ENCODE assay signal across 8 cellular contexts in the genomic region with DNA sequence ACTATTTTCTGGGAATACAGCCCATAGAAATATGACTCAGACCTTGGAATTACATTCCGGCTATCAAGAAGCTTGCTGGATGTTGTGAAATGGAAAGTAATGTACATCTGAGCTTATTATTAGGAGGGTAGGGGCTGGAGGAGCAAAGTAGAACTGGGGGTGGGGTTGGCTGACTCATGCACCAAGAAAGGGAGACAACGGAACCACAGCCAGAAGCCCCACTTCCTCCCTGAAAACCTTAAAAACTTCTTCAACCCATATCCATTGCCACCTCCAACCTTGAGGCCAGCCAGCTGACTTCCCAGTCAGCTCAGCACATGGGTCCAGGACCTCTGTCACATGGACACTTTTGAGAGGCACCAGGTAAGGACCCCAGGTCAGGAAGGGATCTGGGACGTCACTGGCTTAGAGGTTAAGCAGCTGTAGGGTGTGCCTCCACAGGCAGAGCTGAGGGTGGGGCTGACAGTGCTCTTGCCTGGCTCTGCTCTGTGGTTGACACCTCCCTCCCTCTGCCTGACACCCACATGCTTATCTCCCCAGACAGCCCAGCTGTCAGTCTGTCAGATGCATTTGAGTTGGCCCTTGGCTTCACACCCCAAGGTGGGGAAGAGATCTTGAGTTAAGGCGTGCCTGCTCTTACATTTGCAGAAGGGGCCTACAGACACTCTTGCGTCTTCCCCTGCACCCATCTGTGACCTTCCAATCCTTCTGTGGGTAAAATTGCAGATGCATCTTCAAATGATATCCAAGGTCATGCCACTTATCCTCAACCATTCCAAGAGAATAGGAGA. TPM values are rescaled to one million over a fixed set of nuclear protein-coding genes. Genes with fewer than 3 reads are reported as not detected.
A peak's percentile ranks its signal among the peaks of the same experiment; 100 is the strongest.
DNase-seq lines count a peak whose midpoint lies in the region; ATAC-seq and TF ChIP-seq lines count a peak whose summit lies in the region.

No MANE protein-coding gene starts in this region.

- H3K9me2 ChIP-seq in GM23338 (ENCODE audit: insufficient read depth): no peaks in the 10 kb centered on the region

- no peaks in the 10 kb centered on the region for H3F3A ChIP-seq in GM23338 (replicated peaks; ENCODE audit: low read depth)

- H3K4me1 ChIP-seq in right atrium auricular region (peaks cover 0 to 5% of the 10 kb centered on the region in 2 donors), skeletal muscle satellite cell (ENCODE audit: control insufficient read depth, insufficient read depth, low read length) (peaks cover 18% of the 10 kb centered on the region), GM23338 (ENCODE audit: insufficient read depth) (peaks cover 10% of the 10 kb centered on the region; the same call in 1 of the 2 replicates)

- peak overlapping the region; percentile 86 to 96 for H3K27ac Mint-ChIP-seq in effector memory CD8-positive, alpha-beta T cell
- H3K27ac Mint-ChIP-seq in GM23338: no peak overlapping the region

- H2AFZ ChIP-seq in GM23338: no peak overlapping the region

- no peak overlapping the region for H3K9ac ChIP-seq in skeletal muscle satellite cell (ENCODE audit: low read depth, low read length)

- H3K27me3 ChIP-seq in right atrium auricular region (no peaks in the 10 kb centered on the region), skeletal muscle satellite cell (ENCODE audit: control insufficient read depth, insufficient read depth, low read length) (peaks cover 11% of the 10 kb centered on the region), GM23338 (ENCODE audit: insufficient read depth) (no peaks in the 10 kb centered on the region)

- H3K4me2 ChIP-seq in skeletal muscle satellite cell (ENCODE audit: low read length) (peak overlapping the region; percentile 69), GM23338 (no peak overlapping the region)

- H3K79me2 ChIP-seq in GM23338 (replicated peaks; ENCODE audit: insufficient read depth): no peaks in the 10 kb centered on the region

- intact Hi-C loops in Right ventricle myocardium superior (cut with DNase I): no loop called here

- no peaks in the 10 kb centered on the region for H3K9me3 Mint-ChIP-seq in effector memory CD8-positive, alpha-beta T cell
- H3K9me3 Mint-ChIP-seq in GM23338: no peaks in the 10 kb centered on the region

- H3K9me3 ChIP-seq in right atrium auricular region (no peaks in the 10 kb centered on the region), skeletal muscle satellite cell (replicated peaks; ENCODE audit: low read length) (no peaks in the 10 kb centered on the region)

- DNase-seq in Right ventricle myocardium superior: no peak
- DNase-seq in right atrium auricular region (ENCODE audit: low spot score): no peak
- peak; percentile 83 for DNase-seq in KG1 (lab: John Stamatoyannopoulos, UW)
- peak; percentile 72 for DNase-seq in activated CD4-positive, alpha-beta T cell treated with anti-CD3 and anti-CD28 coated beads for 48 hours
- peak; percentile 82 to 86 (median 83) for DNase-seq in effector memory CD8-positive, alpha-beta T cell
- DNase-seq in GM23338 (ENCODE audit: low spot score): no peak

- H3K36me3 ChIP-seq in right atrium auricular region: no peaks in the 10 kb centered on the region
- H3K36me3 ChIP-seq in skeletal muscle satellite cell (ENCODE audit: insufficient read depth, low read length): no peaks in the 10 kb centered on the region
- no peaks in the 10 kb centered on the region for H3K36me3 ChIP-seq in GM23338 (ENCODE audit: insufficient read depth)

- no peaks in the 10 kb centered on the region for H3K27me3 Mint-ChIP-seq in effector memory CD8-positive, alpha-beta T cell
- peaks cover 6% of the 10 kb centered on the region for H3K27me3 Mint-ChIP-seq in GM23338 (ENCODE audit: insufficient read depth, low read depth, poor library complexity)

- peak; percentile 31 for ATAC-seq in Right ventricle myocardium superior (ENCODE audit: poor library complexity)
- ATAC-seq in effector memory CD8-positive, alpha-beta T cell (replicated peaks): peak; percentile 93
- ATAC-seq in GM18870 (IDR thresholded peaks at IDR 0.05; ENCODE audit: unreplicated experiment): no peak
- ATAC-seq in GM23338: no peak

- TF ChIP-seq CTCF in right atrium auricular region (IDR thresholded peaks at IDR 0.05) (no peak), GM23338 (conservative IDR thresholded peaks at IDR 0.05; ENCODE audit: low read depth in 2 of 2) (no peak)

- H4K20me1 ChIP-seq in GM23338 (replicated peaks; ENCODE audit: insufficient read depth): no peaks in the 10 kb centered on the region

- H3K27ac ChIP-seq in right atrium auricular region (no peak overlapping the region), GM23338 (ENCODE audit: low read depth) (no peak overlapping the region)

- no peak overlapping the region for H3K4me3 ChIP-seq in right atrium auricular region
- peak overlapping the region; percentile 38 for H3K4me3 ChIP-seq in skeletal muscle satellite cell (ENCODE audit: low read length)
- H3K4me3 ChIP-seq in GM23338: no peak overlapping the region

- H3K36me3 Mint-ChIP-seq in effector memory CD8-positive, alpha-beta T cell (ENCODE audit: insufficient read depth): peaks cover 8% of the 10 kb centered on the region
- H3K36me3 Mint-ChIP-seq in GM23338 (ENCODE audit: low read depth): no peaks in the 10 kb centered on the region

- peaks cover 55 to 69% of the 10 kb centered on the region in 2 donors for H3K4me1 Mint-ChIP-seq in effector memory CD8-positive, alpha-beta T cell (ENCODE audit: low read depth in 2 of 2)
- peaks cover 19% of the 10 kb centered on the region for H3K4me1 Mint-ChIP-seq in GM23338

- H3K4me3 Mint-ChIP-seq in effector memory CD8-positive, alpha-beta T cell: peak overlapping the region; percentile 74 to 82
- H3K4me3 Mint-ChIP-seq in GM23338: no peak overlapping the region

TF ChIP-seq in GM23338, 12 proteins besides CTCF, POLR2A, EP300 and RAD21:
- TF ChIP-seq EZH2phosphoT487 (IDR thresholded peaks at IDR 0.05; ENCODE audit: unreplicated experiment): no peak

RNA-seq across cellular contexts. Expression of gene ZNF683, which starts 5.7 kb away (rescaled TPM):
- total RNA-seq in Right ventricle myocardium superior: not detected
- total RNA-seq in right atrium auricular region: not detected
- not detected in 2 replicates for total RNA-seq in skeletal muscle satellite cell (2012; rRNA removed)
- not detected in 2 replicates for total RNA-seq in GM23338 (2014; rRNA removed; shearing (Covaris generic))
- not detected in 2 replicates for polyA plus RNA-seq in GM23338 (2016; fragmentation: Nextera tagmentation; extraction: Ambion mirVana)

RNA-seq across cellular contexts. Expression of gene CRYBG2, which starts 24.4 kb away (rescaled TPM):
- total RNA-seq in Right ventricle myocardium superior (not detected), right atrium auricular region (not detected)
- total RNA-seq in skeletal muscle satellite cell (2012; rRNA removed): not detected in 2 replicates
- total RNA-seq in GM23338 (2014; rRNA removed; shearing (Covaris generic)): 10.0 and 18.4 TPM in 2 replicates
- polyA plus RNA-seq in GM23338 (2016; fragmentation: Nextera tagmentation; extraction: Ambion mirVana): 17.6 and 19.4 TPM in 2 replicates

RNA-seq across cellular contexts. Expression of gene LIN28A, which starts 32.3 kb away (rescaled TPM):
- total RNA-seq in Right ventricle myocardium superior (not detected), right atrium auricular region (not detected)
- not detected in 2 replicates for total RNA-seq in skeletal muscle satellite cell (2012; rRNA removed)
- 1,538 and 1,571 TPM in 2 replicates for total RNA-seq in GM23338 (2014; rRNA removed; shearing (Covaris generic))
- 604 and 648 TPM in 2 replicates for polyA plus RNA-seq in GM23338 (2016; fragmentation: Nextera tagmentation; extraction: Ambion mirVana)

RNA-seq across cellular contexts. Expression of gene DHDDS, which starts 53.8 kb away (rescaled TPM):
- total RNA-seq in Right ventricle myocardium superior (23.7 TPM), right atrium auricular region (10 to 100 TPM; 24.2 to 33.3 TPM)
- total RNA-seq in skeletal muscle satellite cell (2012; rRNA removed): 51.2 and 59.4 TPM in 2 replicates
- total RNA-seq in GM23338 (2014; rRNA removed; shearing (Covaris generic)): 47.2 and 49.5 TPM in 2 replicates
- polyA plus RNA-seq in GM23338 (2016; fragmentation: Nextera tagmentation; extraction: Ambion mirVana): 26.9 and 32.6 TPM in 2 replicates

Comparison
In these comparisons a context has a peak if more than half of its experiments do, and no peak if none do; other contexts are left out.
1. ATAC-seq: peak in Right ventricle myocardium superior (single experiment) and effector memory CD8-positive, alpha-beta T cell (single experiment); none in GM18870 (single experiment) and GM23338 (single experiment).
2. DNase-seq: peak in KG1 (single experiment), activated CD4-positive, alpha-beta T cell treated with anti-CD3 and anti-CD28 coated beads for 48 hours (single experiment) and effector memory CD8-positive, alpha-beta T cell (3 of 3); none in Right ventricle myocardium superior (single experiment), right atrium auricular region (single experiment) and GM23338 (single experiment).
3. RNA of gene CRYBG2, which starts 24.4 kb away (total RNA-seq): 10.0 to 18.4 TPM in GM23338; not detected in Right ventricle myocardium superior (single experiment) and not detected in right atrium auricular region; every median in the first group is over 10 times any median in the second.
4. RNA of gene LIN28A, which starts 32.3 kb away (total RNA-seq): 1,538 to 1,571 TPM in GM23338; not detected in Right ventricle myocardium superior (single experiment) and not detected in right atrium auricular region; every median in the first group is over 1,000 times any median in the second.